19 cellular contexts compared by ENCODE assay signal in the genomic region with DNA sequence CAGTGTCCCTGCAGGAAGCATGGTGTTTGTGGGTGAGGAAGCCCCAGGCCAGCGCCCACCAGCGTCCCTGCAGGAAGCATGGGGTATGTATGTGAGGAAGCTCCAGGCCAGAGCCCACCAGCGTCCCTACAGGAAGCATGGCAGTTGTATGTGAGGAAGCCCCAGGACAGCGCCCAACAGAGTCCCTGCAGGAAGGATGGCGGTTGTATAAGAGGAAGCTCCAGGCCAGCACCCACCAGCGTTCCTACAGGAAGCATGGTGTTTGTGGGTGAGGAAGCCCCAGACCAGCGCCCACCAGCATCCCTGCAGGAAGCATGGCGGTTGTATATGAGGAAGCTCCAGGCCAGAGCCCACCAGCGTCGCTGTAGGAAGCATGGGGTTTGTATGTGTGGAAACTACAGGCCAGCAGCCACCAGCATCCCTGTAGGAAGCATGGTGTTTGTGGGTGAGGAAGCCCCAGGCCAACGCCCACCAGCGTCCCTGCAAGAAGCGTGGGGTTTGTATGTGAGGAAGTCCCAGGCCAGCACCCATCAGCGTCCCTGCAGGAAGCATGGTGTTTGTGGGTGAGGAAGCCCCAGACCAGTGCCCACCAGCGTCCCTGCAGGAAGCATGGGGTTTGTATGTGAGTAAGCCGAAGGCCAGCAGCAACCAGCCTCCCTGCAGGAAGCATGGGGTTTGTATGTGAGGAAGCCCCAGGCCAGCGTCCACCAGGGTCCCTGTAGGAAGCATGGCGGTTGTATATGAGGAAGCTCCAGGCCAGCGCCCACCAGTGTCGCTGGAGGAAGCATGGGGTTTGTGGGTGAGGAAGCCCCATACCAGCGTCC.
"Had no signal": no experiment of that assay in that cellular context is flagged by ENCODE, and none has a peak within 500 bp of the region (broad histone marks: within the 10 kb centered on the region; RNA-seq: fewer than 3 reads in every experiment).

No MANE protein-coding gene starts in this region.

- H3K4me1 Mint-ChIP-seq: neural crest cell had no signal

- H3K27me3 Mint-ChIP-seq: activated B cell treated with CpG ODN at 0.5 μM for 24 hours; activated CD4-positive, alpha-beta memory T cell treated with anti-CD3 and anti-CD28 coated beads, Interleukin-2, amount 10 ng/mL, durations not matched to agents 7 days and 5 days; activated T-cell treated with anti-CD3 and anti-CD28 coated beads, Interleukin-2, amount 50 U/mL, for 24 hours had no signal

- H3K4me3 Mint-ChIP-seq: activated B cell treated with CpG ODN at 0.5 μM for 24 hours; activated CD4-positive, alpha-beta memory T cell treated with anti-CD3 and anti-CD28 coated beads, Interleukin-2, amount 10 ng/mL, durations not matched to agents 7 days and 5 days; activated naive CD4-positive, alpha-beta T cell treated with anti-CD3 and anti-CD28 coated beads for 36 hours; activated T-cell treated with anti-CD3 and anti-CD28 coated beads, Interleukin-2, amount 50 U/mL, for 24 hours; neural crest cell had no signal

- DNase-seq: activated B cell treated with CpG ODN at 0.5 μM for 24 hours; activated CD4-positive, alpha-beta memory T cell treated with anti-CD3 and anti-CD28 coated beads, Interleukin-2, amount 10 ng/mL, durations not matched to agents 7 days and 5 days; activated CD4-positive, alpha-beta T cell treated with anti-CD3 and anti-CD28 coated beads for 4 hours; activated naive CD4-positive, alpha-beta T cell treated with anti-CD3 and anti-CD28 coated beads for 36 hours; activated T-cell treated with anti-CD3 and anti-CD28 coated beads, Interleukin-2, amount 50 U/mL, for 24 hours; body of pancreas; colonic mucosa; erythroblast; foreskin melanocyte; mammary epithelial cell; stimulated activated CD4-positive, alpha-beta T cell treated with anti-CD3 and anti-CD28 coated beads, Interleukin-15, amount 100 ng/mL, for 24 hours; stimulated activated CD4-positive, alpha-beta T cell treated with anti-CD3 and anti-CD28 coated beads, Interleukin-4, amount 100 ng/mL, for 24 hours; stimulated activated naive CD4-positive, alpha-beta T cell had no signal

- H3K9me3 Mint-ChIP-seq: activated T-helper 2 cell treated with anti-CD3 and anti-CD28 coated beads, Interferon-gamma antibody, Interleukin-2, Interleukin-4, amounts not matched to agents 10 μg/mL and 5 μg/mL and 100 μg/mL, durations not matched to agents 14 hours and 24 hours and 36 hours had no signal

- H3K4me3 ChIP-seq: body of pancreas, colonic mucosa, left lung, prostate gland, skin epidermis had no signal

- H3K27ac ChIP-seq: body of pancreas, colonic mucosa, left lung, prostate gland, skin epidermis had no signal

- ATAC-seq: body of pancreas, left lung had no signal

- H3K27ac Mint-ChIP-seq: activated naive CD4-positive, alpha-beta T cell treated with anti-CD3 and anti-CD28 coated beads for 36 hours; activated T-cell treated with anti-CD3 and anti-CD28 coated beads, Interleukin-2, amount 50 U/mL, for 24 hours; activated T-helper 2 cell treated with anti-CD3 and anti-CD28 coated beads, Interferon-gamma antibody, Interleukin-2, Interleukin-4, amounts not matched to agents 10 μg/mL and 5 μg/mL and 100 μg/mL, durations not matched to agents 14 hours and 24 hours and 36 hours had no signal

- FAIRE-seq: endometrium had no signal
